ENCODE assay signal across 20 cellular contexts in genomic region chr10:69939033-69939432, GRCh38.
"Had no signal": no experiment of that assay in that cellular context is flagged by ENCODE, and none has a peak within 500 bp of the region (broad histone marks: within the 10 kb centered on the region; RNA-seq: fewer than 3 reads in every experiment).

No MANE protein-coding gene starts in this region.

- ATAC-seq: left colon; natural killer cell; right lobe of liver; stimulated activated naive CD8-positive, alpha-beta T cell treated with anti-CD3 and anti-CD28 coated beads, Interleukin-15, amount 100 ng/mL, for 72 hours had no signal

- H3K4me3 ChIP-seq: coronary artery, esophagus muscularis mucosa, heart right ventricle, lung, right lobe of liver, suprapubic skin had no signal

- H3K4me1 ChIP-seq: esophagus muscularis mucosa, parathyroid adenoma, right lobe of liver, suprapubic skin had no signal

- H3K9ac ChIP-seq: parathyroid adenoma had no signal

- H3K79me2 ChIP-seq: parathyroid adenoma had no signal

- H2AFZ ChIP-seq: parathyroid adenoma had no signal

- H3K27ac ChIP-seq: coronary artery, esophagus muscularis mucosa, heart right ventricle, parathyroid adenoma, right lobe of liver, suprapubic skin had no signal

- H3K9me3 ChIP-seq: right lobe of liver, suprapubic skin had no signal

- H3K36me3 ChIP-seq: esophagus muscularis mucosa, right lobe of liver, suprapubic skin had no signal

- H3K27me3 ChIP-seq: esophagus muscularis mucosa, heart right ventricle, right lobe of liver, suprapubic skin had no signal

- DNase-seq: effector memory CD4-positive, alpha-beta T cell; foreskin melanocyte; glutamatergic neuron; hippocampal formation; kidney glomerular epithelial cell; left colon; natural killer cell; right lobe of liver; small intestine; stimulated activated CD4-positive, alpha-beta T cell treated with anti-CD3 and anti-CD28 coated beads, Interleukin-1b, Interleukin-23, amount 100 ng/mL, for 48 hours; stimulated activated CD4-positive, alpha-beta T cell treated with anti-CD3 and anti-CD28 coated beads, Interleukin-4, amount 100 ng/mL, for 1 hour; stimulated activated CD8-positive, alpha-beta memory T cell treated with anti-CD3 and anti-CD28 coated beads, Interleukin-4, amount 100 ng/mL, for 48 hours; stimulated activated naive CD4-positive, alpha-beta T cell; stimulated activated naive CD8-positive, alpha-beta T cell treated with anti-CD3 and anti-CD28 coated beads, Interleukin-15, amount 100 ng/mL, for 72 hours had no signal
